8 cellular contexts compared by ENCODE assay signal in the genomic region with DNA sequence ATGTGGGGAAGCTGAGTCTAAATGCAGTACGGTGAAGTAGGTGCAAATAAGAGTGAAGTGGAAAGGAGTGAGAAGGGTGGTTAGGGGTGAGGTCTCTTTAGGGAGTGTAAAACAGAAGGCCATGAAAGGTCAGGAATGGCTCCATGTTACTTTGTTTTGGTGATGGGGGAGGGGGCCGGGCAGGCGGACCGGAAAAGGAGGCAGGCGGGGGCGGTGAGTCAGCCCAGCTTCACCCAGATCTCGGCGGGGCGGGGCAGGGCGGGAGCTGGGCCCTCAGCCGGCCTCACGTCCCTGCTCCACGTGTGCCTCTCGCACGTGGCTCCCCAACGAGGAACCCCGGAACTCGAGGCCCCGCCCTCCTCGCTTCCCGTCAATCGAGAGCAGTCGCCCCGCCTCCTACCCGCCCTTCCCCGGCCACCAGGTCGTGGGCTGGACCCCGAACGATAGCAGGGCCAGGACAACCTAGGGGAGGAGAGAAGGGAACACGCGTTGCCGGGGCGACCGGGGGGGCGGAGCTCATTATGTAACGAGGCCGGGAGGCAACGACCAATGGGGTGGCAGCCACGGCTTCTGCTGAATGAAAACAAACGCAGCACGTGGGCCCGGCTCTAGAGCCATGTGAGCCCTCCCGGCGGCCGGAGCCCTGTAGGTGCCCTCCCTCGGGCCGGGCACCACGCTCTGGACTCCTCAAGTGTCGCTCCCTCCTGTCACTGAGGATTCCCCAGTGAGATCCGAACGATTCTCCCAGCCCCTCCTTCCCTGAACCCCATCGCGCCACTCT. TPM values are rescaled to one million over a fixed set of nuclear protein-coding genes. Genes with fewer than 3 reads are reported as not detected.
DNase-seq lines count a peak whose midpoint lies in the region; ATAC-seq, FAIRE-seq and TF ChIP-seq lines count a peak whose summit lies in the region.

No MANE protein-coding gene starts in this region.

- H3K23ac ChIP-seq in H1 (ENCODE audit: insufficient read length) = no peak overlapping the region

- CTCF ChIA-PET in CD8-positive, alpha-beta memory T cell (lab: Charles Lee) = interaction anchor here (0.8 to 12.4 kb wide), 21 partner anchors 8 to 478 kb away, joined by 3 to 191 read pairs (median 5); a partner anchor contains a TSS
- CTCF ChIA-PET in H1 (lab: Charles Lee; ENCODE audit: partially characterized antibody) = interaction anchor here (0.6 to 7.6 kb wide), 13 partner anchors 8 to 89 kb away, joined by 3 to 110 read pairs (median 4); no protein-coding TSS in a partner anchor

- no peaks in the 10 kb centered on the region for H4K20me1 ChIP-seq in H1 (replicated peaks in 1 of 2; ENCODE audit: control insufficient read depth in 1 of 2, insufficient read depth in 2 of 2, low read length in 2 of 2)

- peak overlapping the region; percentile 75 for H3K4ac ChIP-seq in H1 (replicated peaks; ENCODE audit: insufficient read length, low read depth, low read length)

- DNase-seq in CD8-positive, alpha-beta memory T cell = peak; percentile 99 to 100 (median 99)
- peak in 75 of 76 experiments; percentile 75 to 100 (median 99) for DNase-seq in HUDEP-2 (lab: John Stamatoyannopoulos, UW; ENCODE audit: unreplicated experiment in 76 of 76)
- DNase-seq in NT2/D1 (ENCODE audit: low read depth, low spot score) = peak; percentile 87
- DNase-seq in activated CD8-positive, alpha-beta memory T cell treated with anti-CD3 and anti-CD28 coated beads, Interleukin-2, amount 50 U/mL, for 1 hour (ENCODE audit: extremely low read depth) = peak; percentile 95
- peak; percentile 95 to 97 for DNase-seq in H1 (ENCODE audit: low read depth in 1 of 2, low spot score in 2 of 2)
- peak; percentile 99 for DNase-seq in mesenteric fat pad (ENCODE audit: low spot score)
- peak; percentile 97 for DNase-seq in stimulated activated CD8-positive, alpha-beta memory T cell treated with anti-CD3 and anti-CD28 coated beads, Interleukin-12 subunit alpha, Interleukin-12 subunit beta, amount 100 ng/mL, for 4 hours (ENCODE audit: low read depth)

- peak overlapping the region; percentile 94 for H3K4me3 ChIP-seq in CD8-positive, alpha-beta memory T cell (ENCODE audit: low read length)
- H3K4me3 ChIP-seq in NT2/D1 (ENCODE audit: insufficient read length, low read depth) = peak overlapping the region; percentile 65
- H3K4me3 ChIP-seq in H1 (ENCODE audit: extremely low read depth in 1 of 4, insufficient read depth in 2 of 4, low read depth in 3 of 4, low read length in 4 of 4) = peak overlapping the region; percentile 48 to 83 (median 63)

- peak overlapping the region; percentile 82 for H2BK12ac ChIP-seq in H1 (ENCODE audit: low read depth, low read length)

- H2BK15ac ChIP-seq in H1 (ENCODE audit: low read length) = no peak overlapping the region; the same call in 1 of the 2 replicates

- no peak for TF ChIP-seq CTCF in H1 (IDR thresholded peaks at IDR 0.05; ENCODE audit: control extremely low read depth in 1 of 3, insufficient read depth in 1 of 3, low read depth in 1 of 3, low read length in 3 of 3)

- POLR2A ChIA-PET in CD8-positive, alpha-beta memory T cell (lab: Charles Lee) = interaction anchor here (0.8 to 3.8 kb wide), 16 partner anchors 8 to 224 kb away, joined by 3 to 60 read pairs (median 4); a partner anchor contains a TSS
- POLR2A ChIA-PET in H1 (lab: Charles Lee; ENCODE audit: partially characterized antibody) = interaction anchor here (0.6 to 20.8 kb wide), 12 partner anchors 8 to 189 kb away, joined by 3 to 399 read pairs (median 8); a partner anchor contains a TSS

- 10 to 100% methylated on average over 1 to 22 of the region's 53 CpGs for WGBS in H1 (ENCODE audit: extremely low coverage in 1 of 2, insufficient coverage in 1 of 2, insufficient read length in 1 of 2, insufficient replicate concordance in 2 of 2, low coverage in 1 of 2, low lambda C conversion rate in 2 of 2, missing lambda C conversion rate in 1 of 2), 2 experiments

- peak; percentile 42 for ATAC-seq in GM21367 (IDR thresholded peaks at IDR 0.05; ENCODE audit: unreplicated experiment)

- H3K4me1 Mint-ChIP-seq in CD8-positive, alpha-beta memory T cell = peaks cover 78 to 94% (median 86%) of the 10 kb centered on the region in 3 donors

- H3K9me3 ChIP-seq in CD8-positive, alpha-beta memory T cell (ENCODE audit: low read length) = no peaks in the 10 kb centered on the region
- H3K9me3 ChIP-seq in NT2/D1 (ENCODE audit: insufficient read depth, low read length) (peaks cover 4% of the 10 kb centered on the region; the same call in 1 of the 2 replicates), H1 (ENCODE audit: insufficient read depth in 2 of 2, low read depth in 1 of 2, low read length in 1 of 2) (peaks cover 0 to 6% of the 10 kb centered on the region in 2 experiments; a peak in 1 of 4 replicates)

- H2BK20ac ChIP-seq in H1 (ENCODE audit: low read length) = peak overlapping the region; percentile 27

- TF ChIP-seq EP300 in H1 (IDR thresholded peaks at IDR 0.05; ENCODE audit: borderline replicate concordance in 1 of 2, low read depth in 2 of 2, low read length in 2 of 2) = no peak

- H3K36me3 ChIP-seq in CD8-positive, alpha-beta memory T cell (ENCODE audit: insufficient read depth, low read length) = peaks cover 14% of the 10 kb centered on the region
- H3K36me3 ChIP-seq in NT2/D1 (ENCODE audit: insufficient read depth, insufficient read length, low read length) = peaks cover 28% of the 10 kb centered on the region
- H3K36me3 ChIP-seq in H1 (ENCODE audit: control insufficient read depth in 2 of 4, insufficient read depth in 4 of 4, low read length in 3 of 4) = peaks cover 0 to 20% (median 6%) of the 10 kb centered on the region in 4 experiments; a peak in 5 of 8 replicates

- H3K18ac ChIP-seq in H1 (ENCODE audit: extremely low read depth, low read length) = peak overlapping the region; percentile 96

- H3K9ac ChIP-seq in NT2/D1 (ENCODE audit: insufficient read length, low read depth) (peak overlapping the region; percentile 84), H1 (replicated peaks in 1 of 4; ENCODE audit: extremely low read depth in 1 of 4, low read depth in 3 of 4, low read length in 3 of 4) (peak overlapping the region in 2 of 4 experiments; percentile 51 to 63; a peak in 4 of 7 replicates)

- H2BK120ac ChIP-seq in H1 (replicated peaks; ENCODE audit: low read depth, low read length) = no peak overlapping the region

- H3K27me3 Mint-ChIP-seq in CD8-positive, alpha-beta memory T cell = peaks cover 0 to under 1% of the 10 kb centered on the region in 2 donors

- H2AFZ ChIP-seq in H1 (ENCODE audit: low read length) = no peak overlapping the region

- peaks cover 4% of the 10 kb centered on the region; the same call in 1 of the 2 replicates for H3K79me1 ChIP-seq in H1 (ENCODE audit: low read depth, low read length)

- peaks cover 10% of the 10 kb centered on the region; the same call in 1 of the 2 replicates for H3K23me2 ChIP-seq in H1 (ENCODE audit: low read depth, low read length)

- no peak for TF ChIP-seq POLR2A in H1 (IDR thresholded peaks at IDR 0.05; ENCODE audit: control extremely low read depth in 1 of 2, low read depth in 2 of 2, low read length in 2 of 2)

- TF ChIP-seq RAD21 in H1 (IDR thresholded peaks at IDR 0.05 in 1 of 2, conservative IDR thresholded peaks at IDR 0.05 in 1 of 2; ENCODE audit: low read depth in 2 of 2, low read length in 2 of 2) = no peak

- no peaks in the 10 kb centered on the region for H3K9me3 Mint-ChIP-seq in CD8-positive, alpha-beta memory T cell

- H4K5ac ChIP-seq in H1 (ENCODE audit: insufficient read length, low read depth, low read length) = no peak overlapping the region

- H4K8ac ChIP-seq in H1 (ENCODE audit: extremely low read depth, insufficient read depth, low read length) = peak overlapping the region; percentile 82; the same call in 1 of the 2 replicates

- no peak overlapping the region for H3K14ac ChIP-seq in H1 (ENCODE audit: insufficient read length)

- H3K4me2 ChIP-seq in H1 (ENCODE audit: insufficient read depth in 1 of 2, low read depth in 2 of 2, low read length in 2 of 2) = peak overlapping the region; percentile 89 to 95

- FAIRE-seq in H1 (lab: Jason Lieb, UNC) = no peak

- no peak overlapping the region for H3K56ac ChIP-seq in H1 (replicated peaks; ENCODE audit: insufficient read length, low read depth, low read length)

- peaks cover 87% of the 10 kb centered on the region for H3K4me1 ChIP-seq in CD8-positive, alpha-beta memory T cell (ENCODE audit: insufficient read depth, low read length)
- H3K4me1 ChIP-seq in NT2/D1 (ENCODE audit: insufficient read depth, insufficient read length) = peaks cover 33% of the 10 kb centered on the region
- peaks cover 14 to 33% (median 23%) of the 10 kb centered on the region in 4 experiments for H3K4me1 ChIP-seq in H1 (replicated peaks in 1 of 4; ENCODE audit: control insufficient read depth in 3 of 4, insufficient read depth in 4 of 4, low read length in 3 of 4)

- H3K36me3 Mint-ChIP-seq in CD8-positive, alpha-beta memory T cell = peaks cover 9 to 27% (median 12%) of the 10 kb centered on the region in 3 donors

- no peaks in the 10 kb centered on the region; a peak in 1 of 4 replicates for H3K79me2 ChIP-seq in H1 (ENCODE audit: control insufficient read depth in 1 of 2, insufficient read depth in 2 of 2, low read length in 2 of 2)

- peak overlapping the region; percentile 82 to 99 (median 95) for H3K4me3 Mint-ChIP-seq in CD8-positive, alpha-beta memory T cell

- H2BK5ac ChIP-seq in H1 (ENCODE audit: low read depth, low read length) = peak overlapping the region; percentile 85

- H3K27me3 ChIP-seq in CD8-positive, alpha-beta memory T cell (ENCODE audit: insufficient read depth, low read length, poor library complexity, severe bottlenecking) = no peaks in the 10 kb centered on the region
- H3K27me3 ChIP-seq in NT2/D1 (ENCODE audit: insufficient read depth, insufficient read length) (peaks cover 11% of the 10 kb centered on the region), H1 (replicated peaks in 1 of 4; ENCODE audit: control insufficient read depth in 3 of 4, extremely low read depth in 1 of 4, insufficient read depth in 3 of 4, low read length in 3 of 4) (peaks cover 6 to 24% (median 16%) of the 10 kb centered on the region in 4 experiments; a peak in 6 of 7 replicates)

- H4K91ac ChIP-seq in H1 (replicated peaks; ENCODE audit: insufficient read length, low read length) = peak overlapping the region; percentile 48

- H2AK5ac ChIP-seq in H1 (ENCODE audit: low read depth, low read length) = peak overlapping the region; percentile 98; the same call in 1 of the 2 replicates

- H3K27ac Mint-ChIP-seq in CD8-positive, alpha-beta memory T cell = peak overlapping the region; percentile 81 to 100 (median 95)

- peak overlapping the region; percentile 88 for H3K27ac ChIP-seq in CD8-positive, alpha-beta memory T cell (ENCODE audit: low read depth, low read length)
- 0 out of 2 replicates have a peak overlapping the region, but pooled peaks have one; percentile 25 for H3K27ac ChIP-seq in H1 (ENCODE audit: low read depth, low read length)

RNA-seq across cellular contexts. Expression of a gene that starts 1.4 kb away (rescaled TPM):
- total RNA-seq in CD8-positive, alpha-beta memory T cell = 10 to 100 TPM; 10.0 to 10.2 TPM
- 10.4 TPM for polyA plus RNA-seq in CD8-positive, alpha-beta memory T cell
- 4.3 and 4.6 TPM in 2 replicates for total RNA-seq in H1 (2021; fragmentation: NEBNext Ultra II Directional; extraction: Animal tissue kit (Norgen Biotek cat#: 25700))
- polyA plus RNA-seq in H1 (2011; rRNA removed) = 1.5 and 3.4 TPM in 2 replicates
- polyA plus RNA-seq in H1 (2011; cell fraction: cytosol; rRNA removed) = 0.79 TPM
- 4.7 TPM for polyA plus RNA-seq in H1 (2011; cell fraction: nucleus; rRNA removed)
- polyA plus RNA-seq in H1 (2012, experiment 1 of 2) = 5.4 to 7.1 TPM (median 6.1 TPM) in 4 replicates
- 6.5 TPM for polyA plus RNA-seq in H1 (2012, experiment 2 of 2)
- 3.1 TPM for polyA plus RNA-seq in H1 (2013, experiment 1 of 2)
- polyA plus RNA-seq in H1 (2013, experiment 2 of 2) = 3.0 TPM
- polyA minus RNA-seq in H1 (2011; rRNA and poly(A)+ RNA removed) = 1.4 and 2.9 TPM in 2 replicates
- 2.5 TPM for polyA minus RNA-seq in H1 (2011; cell fraction: cytosol; rRNA and poly(A)+ RNA removed)
- 2.7 TPM for polyA minus RNA-seq in H1 (2011; cell fraction: nucleus; rRNA and poly(A)+ RNA removed)
- total RNA-seq in mesenteric fat pad = 15.5 TPM

RNA-seq across cellular contexts. Expression of a gene that starts 22.7 kb away (rescaled TPM):
- total RNA-seq in CD8-positive, alpha-beta memory T cell = 10 to 100 TPM; 88.6 to 91.5 TPM
- polyA plus RNA-seq in CD8-positive, alpha-beta memory T cell = 13.5 TPM
- total RNA-seq in H1 (2021; fragmentation: NEBNext Ultra II Directional; extraction: Animal tissue kit (Norgen Biotek cat#: 25700)) = 66.5 and 69.2 TPM in 2 replicates
- polyA plus RNA-seq in H1 (2011; rRNA removed) = 18.2 and 24.1 TPM in 2 replicates
- 39.2 TPM for polyA plus RNA-seq in H1 (2011; cell fraction: cytosol; rRNA removed)
- polyA plus RNA-seq in H1 (2011; cell fraction: nucleus; rRNA removed) = 50.9 TPM
- polyA plus RNA-seq in H1 (2012, experiment 1 of 2) = 47.3 to 75.1 TPM (median 51.3 TPM) in 4 replicates
- 24.4 TPM for polyA plus RNA-seq in H1 (2012, experiment 2 of 2)
- 59.8 TPM for polyA plus RNA-seq in H1 (2013, experiment 1 of 2)
- 53.4 TPM for polyA plus RNA-seq in H1 (2013, experiment 2 of 2)
- 35.9 and 42.1 TPM in 2 replicates for polyA minus RNA-seq in H1 (2011; rRNA and poly(A)+ RNA removed)
- polyA minus RNA-seq in H1 (2011; cell fraction: cytosol; rRNA and poly(A)+ RNA removed) = 35.1 TPM
- polyA minus RNA-seq in H1 (2011; cell fraction: nucleus; rRNA and poly(A)+ RNA removed) = 36.6 TPM
- 77.0 TPM for total RNA-seq in mesenteric fat pad

RNA-seq across cellular contexts. Expression of a gene that starts 36.3 kb away (rescaled TPM):
- total RNA-seq in CD8-positive, alpha-beta memory T cell = 10 to 100 TPM; 12.6 to 13.2 TPM
- 17.0 TPM for polyA plus RNA-seq in CD8-positive, alpha-beta memory T cell
- total RNA-seq in H1 (2021; fragmentation: NEBNext Ultra II Directional; extraction: Animal tissue kit (Norgen Biotek cat#: 25700)) = 10.2 and 11.8 TPM in 2 replicates
- polyA plus RNA-seq in H1 (2011; rRNA removed) = 6.4 and 8.2 TPM in 2 replicates
- polyA plus RNA-seq in H1 (2011; cell fraction: cytosol; rRNA removed) = 7.4 TPM
- 13.1 TPM for polyA plus RNA-seq in H1 (2011; cell fraction: nucleus; rRNA removed)
- 7.9 to 11.1 TPM (median 10.1 TPM) in 4 replicates for polyA plus RNA-seq in H1 (2012, experiment 1 of 2)
- 7.6 TPM for polyA plus RNA-seq in H1 (2012, experiment 2 of 2)
- polyA plus RNA-seq in H1 (2013, experiment 1 of 2) = 5.0 TPM
- polyA plus RNA-seq in H1 (2013, experiment 2 of 2) = 4.5 TPM
- 8.4 and 11.6 TPM in 2 replicates for polyA minus RNA-seq in H1 (2011; rRNA and poly(A)+ RNA removed)
- polyA minus RNA-seq in H1 (2011; cell fraction: cytosol; rRNA and poly(A)+ RNA removed) = 6.2 TPM
- 4.3 TPM for polyA minus RNA-seq in H1 (2011; cell fraction: nucleus; rRNA and poly(A)+ RNA removed)
- total RNA-seq in mesenteric fat pad = 74.7 TPM

RNA-seq across cellular contexts. Expression of a gene that starts 41.3 kb away (rescaled TPM):
- total RNA-seq in CD8-positive, alpha-beta memory T cell = 100 to 1,000 TPM; 100 to 101 TPM
- polyA plus RNA-seq in CD8-positive, alpha-beta memory T cell = 47.4 TPM
- 114 and 116 TPM in 2 replicates for total RNA-seq in H1 (2021; fragmentation: NEBNext Ultra II Directional; extraction: Animal tissue kit (Norgen Biotek cat#: 25700))
- 80.2 and 85.7 TPM in 2 replicates for polyA plus RNA-seq in H1 (2011; rRNA removed)
- 63.6 TPM for polyA plus RNA-seq in H1 (2011; cell fraction: cytosol; rRNA removed)
- polyA plus RNA-seq in H1 (2011; cell fraction: nucleus; rRNA removed) = 136 TPM
- 79.5 to 94.5 TPM (median 87.8 TPM) in 4 replicates for polyA plus RNA-seq in H1 (2012, experiment 1 of 2)
- 49.9 TPM for polyA plus RNA-seq in H1 (2012, experiment 2 of 2)
- 60.2 TPM for polyA plus RNA-seq in H1 (2013, experiment 1 of 2)
- 58.7 TPM for polyA plus RNA-seq in H1 (2013, experiment 2 of 2)
- polyA minus RNA-seq in H1 (2011; rRNA and poly(A)+ RNA removed) = 76.1 and 78.3 TPM in 2 replicates
- 36.5 TPM for polyA minus RNA-seq in H1 (2011; cell fraction: cytosol; rRNA and poly(A)+ RNA removed)
- polyA minus RNA-seq in H1 (2011; cell fraction: nucleus; rRNA and poly(A)+ RNA removed) = 81.4 TPM
- total RNA-seq in mesenteric fat pad = 84.4 TPM

RNA-seq across cellular contexts. Expression of a gene that starts 44.8 kb away (rescaled TPM):
- 100 to 1,000 TPM; 118 to 121 TPM for total RNA-seq in CD8-positive, alpha-beta memory T cell
- polyA plus RNA-seq in CD8-positive, alpha-beta memory T cell = 51.2 TPM
- total RNA-seq in H1 (2021; fragmentation: NEBNext Ultra II Directional; extraction: Animal tissue kit (Norgen Biotek cat#: 25700)) = 81.7 and 90.6 TPM in 2 replicates
- polyA plus RNA-seq in H1 (2011; rRNA removed) = 92.7 and 120 TPM in 2 replicates
- polyA plus RNA-seq in H1 (2011; cell fraction: cytosol; rRNA removed) = 91.0 TPM
- polyA plus RNA-seq in H1 (2011; cell fraction: nucleus; rRNA removed) = 355 TPM
- polyA plus RNA-seq in H1 (2012, experiment 1 of 2) = 73.6 to 99.4 TPM (median 93.5 TPM) in 4 replicates
- 83.6 TPM for polyA plus RNA-seq in H1 (2012, experiment 2 of 2)
- 42.8 TPM for polyA plus RNA-seq in H1 (2013, experiment 1 of 2)
- polyA plus RNA-seq in H1 (2013, experiment 2 of 2) = 41.6 TPM
- polyA minus RNA-seq in H1 (2011; rRNA and poly(A)+ RNA removed) = 126 and 205 TPM in 2 replicates
- 93.1 TPM for polyA minus RNA-seq in H1 (2011; cell fraction: cytosol; rRNA and poly(A)+ RNA removed)
- 141 TPM for polyA minus RNA-seq in H1 (2011; cell fraction: nucleus; rRNA and poly(A)+ RNA removed)
- total RNA-seq in mesenteric fat pad = 72.2 TPM

Comparison
In these comparisons a context has a peak if more than half of its experiments do, and no peak if none do; other contexts are left out.
1. Peak in every context shown above with its lines: DNase-seq, ATAC-seq, H3K4me3 ChIP-seq and H3K27ac ChIP-seq.